ENCODE assay signal across 8 cellular contexts in the genomic region with DNA sequence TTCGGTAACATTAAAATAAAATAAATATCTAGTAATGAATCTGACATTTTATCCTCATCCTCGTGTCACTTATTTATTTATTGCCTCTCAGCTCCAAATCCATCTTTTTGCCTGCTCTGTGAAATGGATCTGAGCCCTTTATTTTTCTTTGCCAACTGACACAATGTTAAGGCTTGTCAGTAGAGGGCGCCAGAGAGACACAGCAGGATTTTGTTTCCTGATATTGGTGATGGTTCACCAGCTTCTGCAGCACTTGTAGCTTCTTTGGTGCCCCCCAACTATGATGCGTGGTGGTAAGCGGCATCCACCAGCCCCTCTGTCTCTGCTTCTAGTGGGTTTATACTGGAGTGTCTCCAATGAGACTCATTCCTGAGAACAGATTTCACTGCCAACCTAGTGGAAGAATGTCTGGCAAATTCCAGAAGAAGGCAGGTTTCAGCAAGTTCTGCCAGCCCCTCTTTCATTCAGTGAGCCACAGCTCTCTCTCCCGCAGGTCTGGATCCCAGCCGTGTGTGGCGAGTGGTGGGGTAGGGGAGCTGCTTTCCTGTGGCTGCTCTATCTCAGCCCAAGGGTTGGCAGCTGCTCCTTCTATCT.
A peak's percentile ranks its signal among the peaks of the same experiment; 100 is the strongest.
DNase-seq lines count a peak whose midpoint lies in the region; FAIRE-seq and TF ChIP-seq lines count a peak whose summit lies in the region.

No MANE protein-coding gene starts in this region.

- no peak overlapping the region for H3K27ac ChIP-seq in prostate gland

- H3K4me1 ChIP-seq in prostate gland (replicated peaks): no peaks in the 10 kb centered on the region

- DNase-seq in NCI-H2081 (lab: John Stamatoyannopoulos, UW) (peak; percentile 5 to 23), NCI-H2081 treated with DMSO at 0.1 percent for 48 hours (lab: John Stamatoyannopoulos, UW) (no peak), H54 (ENCODE audit: insufficient read length, low spot score) (peak; percentile 4), NCI-H146 (lab: John Stamatoyannopoulos, UW) (peak; percentile 18), epithelial cell of esophagus (ENCODE audit: low read depth) (peak; percentile 55), prostate gland (ENCODE audit: low spot score) (peak; percentile 7), occipital lobe (lab: John Stamatoyannopoulos, UW) (no peak)
- DNase-seq in activated CD4-positive, alpha-beta T cell treated with anti-CD3 and anti-CD28 coated beads, Interleukin-2, amount 50 U/mL, for 1 hour: peak; percentile 43

- TF ChIP-seq CTCF in epithelial cell of esophagus (IDR thresholded peaks at IDR 0.05; ENCODE audit: insufficient read depth, low read depth, low read length, missing control alignments) (peak; percentile 90), prostate gland (IDR thresholded peaks at IDR 0.05) (peak in 3 of 4 experiments; percentile 41 to 54 (median 49))

- peak; percentile 48 for FAIRE-seq in H54 (lab: Jason Lieb, UNC)

- no peaks in the 10 kb centered on the region for H3K36me3 ChIP-seq in prostate gland

- no peak overlapping the region for H3K4me3 ChIP-seq in epithelial cell of esophagus (ENCODE audit: low read length)
- H3K4me3 ChIP-seq in prostate gland: no peak overlapping the region

- TF ChIP-seq POLR2A in H54 (IDR thresholded peaks at IDR 0.05; ENCODE audit: low read depth, low read length): no peak
- TF ChIP-seq POLR2A in prostate gland (IDR thresholded peaks at IDR 0.05): no peak

- intact Hi-C loops in prostate gland (cut with DNase I): no loop called here

- no peaks in the 10 kb centered on the region for H3K27me3 ChIP-seq in prostate gland (replicated peaks; ENCODE audit: insufficient read depth)

- no peaks in the 10 kb centered on the region for H3K9me3 ChIP-seq in prostate gland

- WGBS in prostate gland: 34% methylated on average over 8 of the region's 8 CpGs

Comparison
In these comparisons a context has a peak if more than half of its experiments do, and no peak if none do; other contexts are left out.
1. DNase-seq: peak in NCI-H2081 (2 of 2), H54 (single experiment), NCI-H146 (single experiment), activated CD4-positive, alpha-beta T cell treated with anti-CD3 and anti-CD28 coated beads, Interleukin-2, amount 50 U/mL, for 1 hour (single experiment), epithelial cell of esophagus (single experiment) and prostate gland (single experiment); none in NCI-H2081 treated with DMSO at 0.1 percent for 48 hours (single experiment) and occipital lobe (single experiment).